ENCODE assay signal across 8 cellular contexts in the genomic region with DNA sequence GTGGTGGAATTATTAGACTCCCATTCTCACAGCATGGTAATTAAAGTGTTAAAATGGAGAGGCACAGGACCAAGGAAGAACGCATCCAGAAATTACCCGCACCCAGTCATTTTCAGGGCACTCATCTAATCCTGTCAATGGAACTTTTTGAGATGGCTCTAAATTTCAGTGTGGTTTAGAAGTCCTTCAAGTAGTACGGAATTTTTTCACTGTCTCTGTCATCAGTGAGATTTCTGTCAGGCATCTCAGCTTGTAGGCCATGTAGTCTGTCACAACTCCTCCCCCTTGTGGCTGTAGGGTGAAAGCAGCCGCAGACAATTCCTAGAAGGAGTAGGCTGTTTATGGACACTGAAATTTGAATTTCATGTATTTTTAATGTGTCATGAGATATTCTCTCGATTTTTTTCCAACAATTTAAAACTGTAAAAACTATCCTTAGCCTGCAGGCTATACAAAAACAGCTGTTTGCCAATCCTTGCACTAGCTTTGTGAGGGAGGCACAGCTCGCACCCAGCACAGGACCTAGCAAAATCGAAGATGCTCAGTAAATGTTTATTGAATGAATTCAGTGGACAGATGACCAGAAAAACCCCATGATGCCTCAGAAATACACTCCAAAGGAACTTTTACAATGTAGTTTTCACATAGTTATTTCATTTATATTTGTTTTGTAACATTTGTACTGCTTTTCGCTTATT. TPM values are rescaled to one million over a fixed set of nuclear protein-coding genes. Genes with fewer than 3 reads are reported as not detected.
A peak's percentile ranks its signal among the peaks of the same experiment; 100 is the strongest.
DNase-seq lines count a peak whose midpoint lies in the region; ATAC-seq and TF ChIP-seq lines count a peak whose summit lies in the region.

No MANE protein-coding gene starts in this region.

- TF ChIP-seq CTCF in WI38 (IDR thresholded peaks at IDR 0.05; ENCODE audit: low read depth, low read length) (peak; percentile 89), chondrocyte (IDR thresholded peaks at IDR 0.05) (peak; percentile 89)

- intact Hi-C loops in left colon (cut with DNase I, micrococcal nuclease), result no loop called here

- ATAC-seq in HG02763 (IDR thresholded peaks at IDR 0.05; ENCODE audit: unreplicated experiment) (peak; percentile 45), left colon (peak; percentile 92), HG02840 (IDR thresholded peaks at IDR 0.05; ENCODE audit: low FRiP score, unreplicated experiment) (no peak)

- peak overlapping the region; percentile 47 for H3K27ac Mint-ChIP-seq in chondrocyte (ENCODE audit: unreplicated experiment)

- DNase-seq in G401 (ENCODE audit: low spot score), result peak; percentile 79
- peak; percentile 77 for DNase-seq in NCI-H2227 treated with DMSO at 0.1 percent for 48 hours (lab: John Stamatoyannopoulos, UW)
- DNase-seq in chondrocyte (ENCODE audit: low spot score), result no peak
- peak; percentile 47 to 53 for DNase-seq in left colon
- DNase-seq in stimulated activated CD4-positive, alpha-beta T cell treated with anti-CD3 and anti-CD28 coated beads, Interleukin-4, amount 100 ng/mL, for 4 hours, result peak; percentile 35 to 54

- no peaks in the 10 kb centered on the region for H3K27me3 Mint-ChIP-seq in chondrocyte (ENCODE audit: low read depth)

- in situ Hi-C loops in G401 (cut with HindIII; ENCODE audit: low sequenced_read_pairs), result no loop called here

- peaks cover 7% of the 10 kb centered on the region for H3K4me1 Mint-ChIP-seq in chondrocyte (ENCODE audit: low read depth)

- H3K36me3 Mint-ChIP-seq in chondrocyte (ENCODE audit: low read depth), result peaks cover 13% of the 10 kb centered on the region

- H3K4me3 Mint-ChIP-seq in chondrocyte (ENCODE audit: unreplicated experiment), result no peak overlapping the region

- H3K4me3 ChIP-seq in WI38 (ENCODE audit: low read depth, low read length), result no peak overlapping the region

- no peaks in the 10 kb centered on the region for H3K9me3 Mint-ChIP-seq in chondrocyte (ENCODE audit: low read depth)

RNA-seq across cellular contexts. Expression of a gene that starts 6.6 kb away (rescaled TPM):
- total RNA-seq in G401 (2014; rRNA removed; shearing (Covaris generic)), result 40.2 and 51.4 TPM in 2 replicates
- total RNA-seq in chondrocyte (30.7 to 37.0 TPM (median 31.0 TPM) in 3 replicates), left colon (10 to 100 TPM; 18.5 to 23.0 TPM)

RNA-seq across cellular contexts. Expression of a gene that starts 43.8 kb away (rescaled TPM):
- total RNA-seq in G401 (2014; rRNA removed; shearing (Covaris generic)), result 16.8 and 19.8 TPM in 2 replicates
- total RNA-seq in chondrocyte (19.0 to 32.3 TPM (median 32.1 TPM) in 3 replicates), left colon (10 to 100 TPM; 25.4 to 28.4 TPM)
